21 cellular contexts compared by ENCODE assay signal in genomic region chr9:112145886-112146285, GRCh38. TPM values are rescaled to one million over a fixed set of nuclear protein-coding genes. Genes with fewer than 3 reads are reported as not detected.
DNase-seq lines count a peak whose midpoint lies in the region; ATAC-seq and TF ChIP-seq lines count a peak whose summit lies in the region.
"Had no signal": no experiment of that assay in that cellular context is flagged by ENCODE, and none has a peak within 500 bp of the region (broad histone marks: within the 10 kb centered on the region; RNA-seq: fewer than 3 reads in every experiment).

No MANE protein-coding gene starts in this region.

- H3K4me3 Mint-ChIP-seq in progenitor cell of endocrine pancreas (ENCODE audit: low read depth), result no peak overlapping the region
- H3K4me3 Mint-ChIP-seq: activated naive CD4-positive, alpha-beta T cell treated with anti-CD3 and anti-CD28 coated beads, Interleukin-2, amount 50 U/mL, for 24 hours; activated T-cell treated with anti-CD3 and anti-CD28 coated beads, Interleukin-2, amount 50 U/mL, for 24 hours; dendritic cell treated with granulocyte-macrophage colony-stimulating factor and Interleukin-4, amounts not matched to agents 40 ng/mL and 50 ng/mL, for 4 days; naive thymus-derived CD4-positive, alpha-beta T cell; T-cell had no signal

- H3K27me3 Mint-ChIP-seq in progenitor cell of endocrine pancreas, result no peaks in the 10 kb centered on the region
- H3K27me3 Mint-ChIP-seq: activated naive CD4-positive, alpha-beta T cell treated with anti-CD3 and anti-CD28 coated beads, Interleukin-2, amount 50 U/mL, for 24 hours; activated T-cell treated with anti-CD3 and anti-CD28 coated beads, Interleukin-2, amount 50 U/mL, for 24 hours; dendritic cell treated with granulocyte-macrophage colony-stimulating factor and Interleukin-4, amounts not matched to agents 40 ng/mL and 50 ng/mL, for 4 days; naive thymus-derived CD4-positive, alpha-beta T cell; T-cell had no signal

- H3K36me3 Mint-ChIP-seq in progenitor cell of endocrine pancreas (ENCODE audit: insufficient read depth), result peaks cover 23% of the 10 kb centered on the region

- no peak for TF ChIP-seq EP300 in sigmoid colon (IDR thresholded peaks at IDR 0.05)
- TF ChIP-seq EP300 in gastroesophageal sphincter (IDR thresholded peaks at IDR 0.05), result no peak

- no peak overlapping the region for H2AFZ ChIP-seq in PC-9
- H2AFZ ChIP-seq: parathyroid adenoma had no signal

- no peaks in the 10 kb centered on the region for H3K9me3 Mint-ChIP-seq in progenitor cell of endocrine pancreas (ENCODE audit: low read depth)
- H3K9me3 Mint-ChIP-seq: activated naive CD4-positive, alpha-beta T cell treated with anti-CD3 and anti-CD28 coated beads, Interleukin-2, amount 50 U/mL, for 24 hours; activated T-cell treated with anti-CD3 and anti-CD28 coated beads, Interleukin-2, amount 50 U/mL, for 24 hours; dendritic cell treated with granulocyte-macrophage colony-stimulating factor and Interleukin-4, amounts not matched to agents 40 ng/mL and 50 ng/mL, for 4 days; naive thymus-derived CD4-positive, alpha-beta T cell; T-cell had no signal

- H3K4me1 ChIP-seq in PC-9 (replicated peaks; ENCODE audit: insufficient read depth) (peaks cover 55% of the 10 kb centered on the region), foreskin keratinocyte (peaks cover 45% of the 10 kb centered on the region), sigmoid colon (no peaks in the 10 kb centered on the region), gastroesophageal sphincter (no peaks in the 10 kb centered on the region)
- H3K4me1 ChIP-seq: parathyroid adenoma had no signal

- H3K9me3 ChIP-seq in PC-9 (ENCODE audit: insufficient read depth, low read depth) (no peaks in the 10 kb centered on the region), sigmoid colon (no peaks in the 10 kb centered on the region), gastroesophageal sphincter (no peaks in the 10 kb centered on the region)

- H3K27me3 ChIP-seq in H7 (ENCODE audit: control insufficient read depth, insufficient read depth, low read length), result no peaks in the 10 kb centered on the region
- H3K27me3 ChIP-seq in PC-9 (ENCODE audit: insufficient read depth, low read depth), result no peaks in the 10 kb centered on the region
- no peaks in the 10 kb centered on the region for H3K27me3 ChIP-seq in foreskin keratinocyte
- H3K27me3 ChIP-seq in sigmoid colon, result no peaks in the 10 kb centered on the region
- H3K27me3 ChIP-seq in gastroesophageal sphincter, result no peaks in the 10 kb centered on the region

- no peaks in the 10 kb centered on the region for H3K79me2 ChIP-seq in PC-9 (ENCODE audit: low read depth)
- H3K79me2 ChIP-seq: parathyroid adenoma had no signal

- peak overlapping the region; percentile 50 for H3K4me2 ChIP-seq in PC-9

- ATAC-seq in foreskin keratinocyte (peak; percentile 73), gastroesophageal sphincter (no peak)
- ATAC-seq: naive thymus-derived CD4-positive, alpha-beta T cell; T-cell had no signal

- no TSS peak for BruUV-seq in PC-9 (replicated peaks; lab: Mats Ljungman, UMichigan)

- no peaks in the 10 kb centered on the region for H4K20me1 ChIP-seq in PC-9 (ENCODE audit: insufficient read depth)

- POLR2A ChIA-PET in PC-9 (lab: Charles Lee; ENCODE audit: unreplicated experiment), result interaction anchor here (0.7 kb wide), 1 partner anchor 1358 kb away, joined by 4 read pairs; no protein-coding TSS in a partner anchor

- TF ChIP-seq POLR2A in sigmoid colon (IDR thresholded peaks at IDR 0.05), result no peak
- TF ChIP-seq POLR2A in gastroesophageal sphincter (IDR thresholded peaks at IDR 0.05), result no peak

- H3K4me3 ChIP-seq in H7 (ENCODE audit: insufficient read depth, low read depth, low read length) (no peak overlapping the region), PC-9 (no peak overlapping the region), sigmoid colon (no peak overlapping the region), gastroesophageal sphincter (no peak overlapping the region)
- H3K4me3 ChIP-seq: lung had no signal

- 93 to 99% methylated on average over 1 of the region's 1 CpG for WGBS in sigmoid colon, 2 donors
- WGBS in gastroesophageal sphincter (ENCODE audit: low coverage in 1 of 2), 2 donors, result 100% methylated on average over 1 of the region's 1 CpG; no CpG with 5 or more reads in 1 of the 2 donors

- H3K36me3 ChIP-seq in H7 (replicated peaks; ENCODE audit: control insufficient read depth, insufficient read depth, low read length), result no peaks in the 10 kb centered on the region
- H3K36me3 ChIP-seq in PC-9 (ENCODE audit: low read depth), result 0 out of 2 replicates have a peak, but pooled peaks cover 4% of the 10 kb centered on the region
- H3K36me3 ChIP-seq in sigmoid colon, result no peaks in the 10 kb centered on the region
- H3K36me3 ChIP-seq in gastroesophageal sphincter, result no peaks in the 10 kb centered on the region

- peak; percentile 3 for DNase-seq in H7
- peak; percentile 30 to 84 for DNase-seq in PC-9
- peak; percentile 90 for DNase-seq in foreskin keratinocyte
- no peak for DNase-seq in progenitor cell of endocrine pancreas (ENCODE audit: low spot score, unreplicated experiment)
- DNase-seq in sigmoid colon, result no peak
- no peak for DNase-seq in HPDE6-E6E7 (ENCODE audit: extremely low spot score)
- DNase-seq: activated CD4-positive, alpha-beta T cell treated with anti-CD3 and anti-CD28 coated beads, Interleukin-2, amount 50 U/mL, for 48 hours; activated T-cell treated with anti-CD3 and anti-CD28 coated beads, Interleukin-2, amount 50 U/mL, for 24 hours; erythroblast; GF-D8; naive thymus-derived CD4-positive, alpha-beta T cell; NCI-H187 treated with DMSO at 0.1 percent for 48 hours; NCI-H446; SHP77; stimulated activated CD4-positive, alpha-beta T cell treated with anti-CD3 and anti-CD28 coated beads, Interleukin-2, amount 100 ng/mL, for 24 hours; T-cell had no signal

- peak overlapping the region; percentile 43 for H3K27ac Mint-ChIP-seq in progenitor cell of endocrine pancreas
- H3K27ac Mint-ChIP-seq: activated naive CD4-positive, alpha-beta T cell treated with anti-CD3 and anti-CD28 coated beads, Interleukin-2, amount 50 U/mL, for 24 hours; dendritic cell treated with granulocyte-macrophage colony-stimulating factor and Interleukin-4, amounts not matched to agents 40 ng/mL and 50 ng/mL, for 4 days; naive thymus-derived CD4-positive, alpha-beta T cell; T-cell had no signal

- H3K9me2 ChIP-seq in PC-9 (ENCODE audit: insufficient read depth), result no peaks in the 10 kb centered on the region

- H3K4me1 Mint-ChIP-seq in progenitor cell of endocrine pancreas (ENCODE audit: low read depth), result peaks cover 6% of the 10 kb centered on the region
- H3K4me1 Mint-ChIP-seq: activated naive CD4-positive, alpha-beta T cell treated with anti-CD3 and anti-CD28 coated beads, Interleukin-2, amount 50 U/mL, for 24 hours; naive thymus-derived CD4-positive, alpha-beta T cell; T-cell had no signal

- no peak for TF ChIP-seq CTCF in PC-9 (conservative IDR thresholded peaks at IDR 0.05)
- no peak for TF ChIP-seq CTCF in foreskin keratinocyte (conservative IDR thresholded peaks at IDR 0.05)
- TF ChIP-seq CTCF in progenitor cell of endocrine pancreas (IDR thresholded peaks at IDR 0.05; ENCODE audit: unreplicated experiment), result no peak
- no peak for TF ChIP-seq CTCF in sigmoid colon (IDR thresholded peaks at IDR 0.05)
- TF ChIP-seq CTCF in gastroesophageal sphincter (IDR thresholded peaks at IDR 0.05), result no peak

- H3K27ac ChIP-seq in PC-9, result peak overlapping the region; percentile 82
- peak overlapping the region; percentile 68 for H3K27ac ChIP-seq in foreskin keratinocyte
- H3K27ac ChIP-seq in sigmoid colon, result no peak overlapping the region
- H3K27ac ChIP-seq in gastroesophageal sphincter, result no peak overlapping the region
- H3K27ac ChIP-seq: parathyroid adenoma had no signal

- H3F3A ChIP-seq in PC-9 (ENCODE audit: insufficient read depth, low read depth), result peaks cover 39% of the 10 kb centered on the region

- intact Hi-C loops in PC-9 (cut with micrococcal nuclease; ENCODE audit: unreplicated experiment), result no loop called here
- intact Hi-C loops in sigmoid colon (cut with DNase I), result no loop called here

- CTCF ChIA-PET in PC-9 (lab: Charles Lee), result no interaction called here

RNA-seq across cellular contexts. Expression of gene SUSD1, which starts 29.2 kb away (rescaled TPM):
- total RNA-seq in H7 (2014; rRNA removed; shearing (Covaris generic)), result 3.0 and 3.5 TPM in 2 replicates
- total RNA-seq in PC-9 (2021) (16.5 and 23.2 TPM in 2 replicates), foreskin keratinocyte (2.5 and 3.2 TPM in 2 replicates), progenitor cell of endocrine pancreas (40.2 and 41.1 TPM in 2 replicates), sigmoid colon (1 to 10 TPM; 3.8 to 6.4 (median 4.6) TPM), gastroesophageal sphincter (10 to 100 TPM in 1 of 4 donors, 1 to 10 TPM in 3; 5.9 to 10.0 (median 7.4) TPM)
- polyA plus RNA-seq in foreskin keratinocyte (1.1 and 1.9 TPM in 2 replicates), sigmoid colon (10 to 100 TPM in 1 of 3 donors, 1 to 10 TPM in 2; 1.8 to 10.7 (median 5.5) TPM)

Comparison
In these comparisons a context has a peak if more than half of its experiments do, and no peak if none do; other contexts are left out.
1. DNase-seq: peak in H7 (single experiment), PC-9 (2 of 2) and foreskin keratinocyte (2 of 2); none in progenitor cell of endocrine pancreas (single experiment), sigmoid colon (single experiment) and HPDE6-E6E7 (single experiment).
2. H3K27ac ChIP-seq: peak in PC-9 (single experiment) and foreskin keratinocyte (single experiment); none in sigmoid colon (0 of 4) and gastroesophageal sphincter (0 of 4).